In genomic region chr11:86800076-86800955, GRCh38 we compare ENCODE assay signal across 8 cellular contexts. TPM values are rescaled to one million over a fixed set of nuclear protein-coding genes. Genes with fewer than 3 reads are reported as not detected.
DNase-seq lines count a peak whose midpoint lies in the region; ATAC-seq and TF ChIP-seq lines count a peak whose summit lies in the region.

A gene with protein sequence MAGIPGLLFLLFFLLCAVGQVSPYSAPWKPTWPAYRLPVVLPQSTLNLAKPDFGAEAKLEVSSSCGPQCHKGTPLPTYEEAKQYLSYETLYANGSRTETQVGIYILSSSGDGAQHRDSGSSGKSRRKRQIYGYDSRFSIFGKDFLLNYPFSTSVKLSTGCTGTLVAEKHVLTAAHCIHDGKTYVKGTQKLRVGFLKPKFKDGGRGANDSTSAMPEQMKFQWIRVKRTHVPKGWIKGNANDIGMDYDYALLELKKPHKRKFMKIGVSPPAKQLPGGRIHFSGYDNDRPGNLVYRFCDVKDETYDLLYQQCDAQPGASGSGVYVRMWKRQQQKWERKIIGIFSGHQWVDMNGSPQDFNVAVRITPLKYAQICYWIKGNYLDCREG (plus strand): TSS chr11:86800542. CDS start chr11:86807644, 7,102 bp downstream.

- no peaks in the 10 kb centered on the region for H3K36me3 Mint-ChIP-seq in activated T-helper 17 cell treated with anti-CD3 and anti-CD28 coated beads, Interleukin-2, amount 50 U/mL, for 72 hours (ENCODE audit: low read depth)
- H3K36me3 Mint-ChIP-seq in natural killer cell treated with Interleukin-12 subunit alpha and Interleukin-12 subunit beta and Interleukin-15 and Interleukin-18, amount 100 ng/mL, for 72 hours, result no peaks in the 10 kb centered on the region

- DNase-seq in AG08395 (ENCODE audit: low spot score) (peak; percentile 78), NCI-H1930 (lab: John Stamatoyannopoulos, UW) (peak; percentile 25 to 38), fibroblast of villous mesenchyme (ENCODE audit: low read depth) (peak; percentile 57), upper lobe of right lung (peak; percentile 84)
- peak; percentile 74 for DNase-seq in natural killer cell treated with Interleukin-12 subunit alpha and Interleukin-12 subunit beta and Interleukin-15 and Interleukin-18, amount 100 ng/mL, for 72 hours (ENCODE audit: low spot score)

- ATAC-seq in GM18519 (IDR thresholded peaks at IDR 0.05; ENCODE audit: low FRiP score, unreplicated experiment), result peak; percentile 32
- peak; percentile 58 for ATAC-seq in activated T-helper 17 cell treated with anti-CD3 and anti-CD28 coated beads, Interleukin-2, amount 50 U/mL, for 72 hours (replicated peaks)
- ATAC-seq in natural killer cell treated with Interleukin-12 subunit alpha and Interleukin-12 subunit beta and Interleukin-15 and Interleukin-18, amount 100 ng/mL, for 72 hours, result peak; percentile 91 to 93
- ATAC-seq in upper lobe of right lung, result peak; percentile 94
- no peak for ATAC-seq in HG03469 (IDR thresholded peaks at IDR 0.05; ENCODE audit: unreplicated experiment)

- no peak within 1 kb of the TSS for H3K27ac Mint-ChIP-seq in activated T-helper 17 cell treated with anti-CD3 and anti-CD28 coated beads, Interleukin-2, amount 50 U/mL, for 72 hours
- H3K27ac Mint-ChIP-seq in natural killer cell treated with Interleukin-12 subunit alpha and Interleukin-12 subunit beta and Interleukin-15 and Interleukin-18, amount 100 ng/mL, for 72 hours, result peak within 1 kb of the TSS; percentile 53 to 82

- peak within 1 kb of the TSS; percentile 73 for H3K4me3 ChIP-seq in fibroblast of villous mesenchyme (ENCODE audit: low read depth, low read length)
- peak within 1 kb of the TSS; percentile 62 for H3K4me3 ChIP-seq in upper lobe of right lung

- H3K27me3 Mint-ChIP-seq in activated T-helper 17 cell treated with anti-CD3 and anti-CD28 coated beads, Interleukin-2, amount 50 U/mL, for 72 hours, result peaks cover 42% of the 10 kb centered on the region
- peaks cover 0 to 2% of the 10 kb centered on the region in 2 donors for H3K27me3 Mint-ChIP-seq in natural killer cell treated with Interleukin-12 subunit alpha and Interleukin-12 subunit beta and Interleukin-15 and Interleukin-18, amount 100 ng/mL, for 72 hours

- H3K4me1 Mint-ChIP-seq in activated T-helper 17 cell treated with anti-CD3 and anti-CD28 coated beads, Interleukin-2, amount 50 U/mL, for 72 hours, result peaks cover 10% of the 10 kb centered on the region
- peaks cover 41% of the 10 kb centered on the region in 2 donors for H3K4me1 Mint-ChIP-seq in natural killer cell treated with Interleukin-12 subunit alpha and Interleukin-12 subunit beta and Interleukin-15 and Interleukin-18, amount 100 ng/mL, for 72 hours (ENCODE audit: low read depth in 2 of 2)

- peak within 1 kb of the TSS; percentile 73 for H3K27ac ChIP-seq in upper lobe of right lung

- H3K9me3 Mint-ChIP-seq in activated T-helper 17 cell treated with anti-CD3 and anti-CD28 coated beads, Interleukin-2, amount 50 U/mL, for 72 hours, result no peaks in the 10 kb centered on the region
- H3K9me3 Mint-ChIP-seq in natural killer cell treated with Interleukin-12 subunit alpha and Interleukin-12 subunit beta and Interleukin-15 and Interleukin-18, amount 100 ng/mL, for 72 hours, result no peaks in the 10 kb centered on the region

- peaks cover 11% of the 10 kb centered on the region for H3K4me1 ChIP-seq in upper lobe of right lung

- no peaks in the 10 kb centered on the region for H3K36me3 ChIP-seq in upper lobe of right lung

- no peaks in the 10 kb centered on the region for H3K9me3 ChIP-seq in upper lobe of right lung

- TF ChIP-seq CTCF in fibroblast of villous mesenchyme (IDR thresholded peaks at IDR 0.05; ENCODE audit: insufficient read depth, low read depth, low read length), result no peak
- no peak for TF ChIP-seq CTCF in upper lobe of right lung (IDR thresholded peaks at IDR 0.05)

- H3K27me3 ChIP-seq in upper lobe of right lung, result peaks cover 4% of the 10 kb centered on the region

- H3K4me3 Mint-ChIP-seq in activated T-helper 17 cell treated with anti-CD3 and anti-CD28 coated beads, Interleukin-2, amount 50 U/mL, for 72 hours, result peak within 1 kb of the TSS; percentile 65
- peak within 1 kb of the TSS; percentile 89 for H3K4me3 Mint-ChIP-seq in natural killer cell treated with Interleukin-12 subunit alpha and Interleukin-12 subunit beta and Interleukin-15 and Interleukin-18, amount 100 ng/mL, for 72 hours

- intact Hi-C loops in upper lobe of right lung (cut with DNase I), result loop anchor here (10.0 kb wide), 1 partner anchor 186 kb away; no protein-coding TSS in a partner anchor

RNA-seq across cellular contexts. Expression of the gene that starts here (rescaled TPM):
- total RNA-seq in activated T-helper 17 cell treated with anti-CD3 and anti-CD28 coated beads, Interleukin-2, amount 50 U/mL, for 72 hours, result under 1 TPM; 0.16 to 0.91 TPM
- 131 and 136 TPM in 2 replicates for total RNA-seq in fibroblast of villous mesenchyme
- total RNA-seq in natural killer cell treated with Interleukin-12 subunit alpha and Interleukin-12 subunit beta and Interleukin-15 and Interleukin-18, amount 100 ng/mL, for 72 hours, result 1 to 10 TPM in 1 of 2 donors, under 1 TPM in 1; 0.95 to 3.4 TPM
- 100 TPM for total RNA-seq in upper lobe of right lung

Comparison
In these comparisons a context has a peak if more than half of its experiments do, and no peak if none do; other contexts are left out.
1. RNA of the gene that starts here (total RNA-seq): 131 to 136 TPM in fibroblast of villous mesenchyme and 100 TPM in upper lobe of right lung (single experiment); 0.95 to 3.4 TPM in natural killer cell treated with Interleukin-12 subunit alpha and Interleukin-12 subunit beta and Interleukin-15 and Interleukin-18, amount 100 ng/mL, for 72 hours and 0.16 to 0.91 TPM in activated T-helper 17 cell treated with anti-CD3 and anti-CD28 coated beads, Interleukin-2, amount 50 U/mL, for 72 hours; every median in the first group is over 10 times any median in the second.
2. Peak in ATAC-seq in activated T-helper 17 cell treated with anti-CD3 and anti-CD28 coated beads, Interleukin-2, amount 50 U/mL, for 72 hours; RNA of the gene not detected or under 1 TPM.
3. DNase-seq: peak in every context shown above with its lines; median percentile 84 in upper lobe of right lung; 78 in AG08395; 74 in natural killer cell treated with Interleukin-12 subunit alpha and Interleukin-12 subunit beta and Interleukin-15 and Interleukin-18, amount 100 ng/mL, for 72 hours; 57 in fibroblast of villous mesenchyme; 32 in NCI-H1930.